Comparison of ENCODE assay signal across 8 cellular contexts in genomic region chr20:31739550-31739863, GRCh38. TPM values are rescaled to one million over a fixed set of nuclear protein-coding genes. Genes with fewer than 3 reads are reported as not detected.
DNase-seq lines count a peak whose midpoint lies in the region; ATAC-seq and TF ChIP-seq lines count a peak whose summit lies in the region.

No MANE protein-coding gene starts in this region.

- no peaks in the 10 kb centered on the region for H3K27me3 Mint-ChIP-seq in CD8-positive, alpha-beta T cell (ENCODE audit: low read depth)

- H3K27ac Mint-ChIP-seq in CD8-positive, alpha-beta T cell, result no peak overlapping the region

- H3K4me1 Mint-ChIP-seq in CD8-positive, alpha-beta T cell (ENCODE audit: low read depth), result no peaks in the 10 kb centered on the region

- peak overlapping the region; percentile 67 to 73 for H3K9ac ChIP-seq in duodenal mucosa (ENCODE audit: low read depth in 1 of 2, low read length in 2 of 2)

- peaks cover 15% of the 10 kb centered on the region for H3K4me1 ChIP-seq in CD8-positive, alpha-beta T cell (ENCODE audit: insufficient read depth, low read length)
- H3K4me1 ChIP-seq in duodenal mucosa (ENCODE audit: control insufficient read depth in 1 of 2, insufficient read depth in 2 of 2, low read length in 2 of 2) (peaks cover 9 to 10% of the 10 kb centered on the region in 2 donors), neuron (ENCODE audit: insufficient read depth, low read length) (peaks cover 17% of the 10 kb centered on the region)

- POLR2A ChIA-PET in CD8-positive, alpha-beta T cell (lab: Charles Lee), result interaction anchor here (0.8 to 1.0 kb wide), 2 partner anchors 16 to 65 kb away, joined by 3 read pairs; no protein-coding TSS in a partner anchor

- no peaks in the 10 kb centered on the region for H3K36me3 Mint-ChIP-seq in CD8-positive, alpha-beta T cell

- no peak for DNase-seq in CD8-positive, alpha-beta T cell
- DNase-seq in NCI-H446 (lab: John Stamatoyannopoulos, UW) (no peak), nucleus accumbens (lab: John Stamatoyannopoulos, UW) (no peak), cerebellar cortex (ENCODE audit: low spot score) (no peak)

- H3K4me3 ChIP-seq in CD8-positive, alpha-beta T cell (ENCODE audit: low read depth, low read length), result peak overlapping the region; percentile 80
- H3K4me3 ChIP-seq in duodenal mucosa (ENCODE audit: low read depth in 1 of 2, low read length in 2 of 2), result peak overlapping the region; percentile 88 to 91
- peak overlapping the region; percentile 75 for H3K4me3 ChIP-seq in neuron (ENCODE audit: low read length)

- no peaks in the 10 kb centered on the region for H3K36me3 ChIP-seq in CD8-positive, alpha-beta T cell (ENCODE audit: insufficient read depth, low read length)
- H3K36me3 ChIP-seq in duodenal mucosa (ENCODE audit: control insufficient read depth in 1 of 2, insufficient read depth in 2 of 2, low read length in 2 of 2) (no peaks in the 10 kb centered on the region), neuron (ENCODE audit: insufficient read depth, low read length) (peaks cover 9% of the 10 kb centered on the region)

- intact Hi-C loops in CD8-positive, alpha-beta T cell (cut with DNase I, micrococcal nuclease), result loop anchor here in 1 of 2 experiments (1.0 to 5.0 kb wide), 2 partner anchors 16 to 227 kb away; partner anchors contain the start of gene HM13

- no peaks in the 10 kb centered on the region for H3K9me3 ChIP-seq in CD8-positive, alpha-beta T cell (ENCODE audit: low read length)
- H3K9me3 ChIP-seq in duodenal mucosa (ENCODE audit: control insufficient read depth in 1 of 2, low read length in 2 of 2) (no peaks in the 10 kb centered on the region), neuron (ENCODE audit: low read length) (no peaks in the 10 kb centered on the region)

- no peak for TF ChIP-seq CTCF in CD8-positive, alpha-beta T cell (IDR thresholded peaks at IDR 0.05)

- ATAC-seq in CD8-positive, alpha-beta T cell, result no peak
- ATAC-seq in HG03354 (IDR thresholded peaks at IDR 0.05; ENCODE audit: poor library complexity, severe bottlenecking, unreplicated experiment) (peak; percentile 11), HG03521 (IDR thresholded peaks at IDR 0.05; ENCODE audit: unreplicated experiment) (no peak)

- H2AFZ ChIP-seq in neuron (ENCODE audit: low read depth, low read length), result peak overlapping the region; percentile 42

- H3K4me3 Mint-ChIP-seq in CD8-positive, alpha-beta T cell, result no peak overlapping the region

- H3K27me3 ChIP-seq in CD8-positive, alpha-beta T cell (ENCODE audit: insufficient read depth, low read length), result no peaks in the 10 kb centered on the region
- H3K27me3 ChIP-seq in duodenal mucosa (ENCODE audit: control insufficient read depth in 1 of 2, insufficient read depth in 2 of 2, low read length in 2 of 2), result no peaks in the 10 kb centered on the region
- no peaks in the 10 kb centered on the region for H3K27me3 ChIP-seq in neuron (ENCODE audit: insufficient read depth, low read length)

- no peaks in the 10 kb centered on the region for H3K9me3 Mint-ChIP-seq in CD8-positive, alpha-beta T cell

- CTCF ChIA-PET in CD8-positive, alpha-beta T cell (lab: Charles Lee), result interaction anchor here (1.9 kb wide), 1 partner anchor 16 kb away, joined by 6 read pairs; no protein-coding TSS in a partner anchor

- H3K27ac ChIP-seq in CD8-positive, alpha-beta T cell (ENCODE audit: low read depth, low read length), result no peak overlapping the region
- H3K27ac ChIP-seq in duodenal mucosa (ENCODE audit: low read depth, low read length), result no peak overlapping the region

RNA-seq across cellular contexts. Expression of gene TPX2, which starts 0.4 kb away (rescaled TPM):
- under 1 TPM; 0.62 to 0.75 TPM for total RNA-seq in CD8-positive, alpha-beta T cell

RNA-seq across cellular contexts. Expression of gene BCL2L1, which starts 16.8 kb away (rescaled TPM):
- total RNA-seq in CD8-positive, alpha-beta T cell, result 1 to 10 TPM; 9.5 to 9.7 TPM
